In the genomic region with DNA sequence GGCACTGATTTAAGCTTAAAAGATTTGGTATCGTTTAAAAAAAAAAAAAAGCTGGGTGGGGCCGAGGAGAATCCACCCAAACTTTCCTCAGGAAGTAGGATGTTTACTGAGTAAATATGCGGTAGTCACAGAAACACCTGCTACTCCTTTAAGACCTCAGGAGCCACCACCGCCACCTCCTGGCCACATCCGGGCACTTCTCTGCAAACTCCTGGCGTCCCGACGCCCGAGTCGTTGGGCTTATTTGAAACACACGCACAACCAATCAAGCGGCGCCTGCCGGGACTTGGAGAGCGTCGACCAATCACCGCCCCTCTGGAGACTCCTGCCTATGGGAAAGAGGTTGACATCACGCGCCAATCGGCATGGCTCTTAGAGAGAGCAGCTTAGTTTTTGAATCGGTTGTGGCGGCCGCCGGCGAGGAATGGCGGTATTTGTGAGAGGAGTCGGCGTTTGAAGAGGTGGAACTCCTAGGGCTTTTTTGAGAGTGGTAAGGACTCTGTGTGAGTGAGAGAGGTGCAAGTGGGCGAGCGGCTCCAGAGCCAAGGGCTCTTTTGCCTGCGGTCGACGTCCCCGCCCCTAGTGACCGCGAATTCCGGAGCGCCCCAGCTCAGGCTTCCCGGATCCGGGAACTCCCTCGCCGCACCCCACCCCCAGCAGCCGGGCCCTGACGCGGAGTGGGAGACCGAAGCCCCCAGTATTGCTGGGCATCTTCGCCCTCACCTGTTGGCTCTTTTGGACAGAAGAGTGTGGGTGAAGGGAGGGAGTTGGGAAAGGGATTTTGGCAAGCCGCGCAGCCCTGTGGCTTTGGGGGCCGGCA, we compare ENCODE assay signal across 8 cellular contexts. TPM values are rescaled to one million over a fixed set of nuclear protein-coding genes. Genes with fewer than 3 reads are reported as not detected.
A peak's percentile ranks its signal among the peaks of the same experiment; 100 is the strongest.
DNase-seq lines count a peak whose midpoint lies in the region; ATAC-seq and TF ChIP-seq lines count a peak whose summit lies in the region.

A gene with protein sequence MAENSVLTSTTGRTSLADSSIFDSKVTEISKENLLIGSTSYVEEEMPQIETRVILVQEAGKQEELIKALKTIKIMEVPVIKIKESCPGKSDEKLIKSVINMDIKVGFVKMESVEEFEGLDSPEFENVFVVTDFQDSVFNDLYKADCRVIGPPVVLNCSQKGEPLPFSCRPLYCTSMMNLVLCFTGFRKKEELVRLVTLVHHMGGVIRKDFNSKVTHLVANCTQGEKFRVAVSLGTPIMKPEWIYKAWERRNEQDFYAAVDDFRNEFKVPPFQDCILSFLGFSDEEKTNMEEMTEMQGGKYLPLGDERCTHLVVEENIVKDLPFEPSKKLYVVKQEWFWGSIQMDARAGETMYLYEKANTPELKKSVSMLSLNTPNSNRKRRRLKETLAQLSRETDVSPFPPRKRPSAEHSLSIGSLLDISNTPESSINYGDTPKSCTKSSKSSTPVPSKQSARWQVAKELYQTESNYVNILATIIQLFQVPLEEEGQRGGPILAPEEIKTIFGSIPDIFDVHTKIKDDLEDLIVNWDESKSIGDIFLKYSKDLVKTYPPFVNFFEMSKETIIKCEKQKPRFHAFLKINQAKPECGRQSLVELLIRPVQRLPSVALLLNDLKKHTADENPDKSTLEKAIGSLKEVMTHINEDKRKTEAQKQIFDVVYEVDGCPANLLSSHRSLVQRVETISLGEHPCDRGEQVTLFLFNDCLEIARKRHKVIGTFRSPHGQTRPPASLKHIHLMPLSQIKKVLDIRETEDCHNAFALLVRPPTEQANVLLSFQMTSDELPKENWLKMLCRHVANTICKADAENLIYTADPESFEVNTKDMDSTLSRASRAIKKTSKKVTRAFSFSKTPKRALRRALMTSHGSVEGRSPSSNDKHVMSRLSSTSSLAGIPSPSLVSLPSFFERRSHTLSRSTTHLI (plus strand): TSS at position 359 of the 820 bp plus-strand sequence. CDS start 3,805 bp downstream, outside the sequence.

- no peaks in the 10 kb centered on the region for H4K20me1 ChIP-seq in KMS-11 (ENCODE audit: insufficient read depth)

- peaks cover 3% of the 10 kb centered on the region for H3K36me3 Mint-ChIP-seq in activated T-cell treated with anti-CD3 and anti-CD28 coated beads, Interleukin-2, amount 50 U/mL, for 4 hours (ENCODE audit: insufficient read depth)

- H3K4me3 ChIP-seq in KMS-11 (IDR thresholded peaks at IDR 0.05; ENCODE audit: insufficient read depth, low read depth, low read length) (peak within 1 kb of the TSS; percentile 85), Panc1 (ENCODE audit: low read depth in 2 of 2, low read length in 2 of 2) (peak within 1 kb of the TSS; percentile 90 to 96), esophagus (ENCODE audit: low read depth in 1 of 2, low read length in 2 of 2) (peak within 1 kb of the TSS; percentile 83 to 88), mucosa of stomach (ENCODE audit: low read length) (peak within 1 kb of the TSS; percentile 44)

- H3K27ac ChIP-seq in KMS-11 (peak within 1 kb of the TSS; percentile 90), Panc1 (ENCODE audit: low read length) (peak within 1 kb of the TSS; percentile 99), esophagus (ENCODE audit: low read depth in 2 of 2, low read length in 1 of 2) (peak within 1 kb of the TSS; percentile 75 to 85)

- H3K79me2 ChIP-seq in KMS-11 (ENCODE audit: insufficient read depth, low read depth): peaks cover 42% of the 10 kb centered on the region

- peak within 1 kb of the TSS; percentile 94 for H2AFZ ChIP-seq in KMS-11 (ENCODE audit: low read depth)

- TSS peak; percentile 86 for BruUV-seq in Panc1 (replicated peaks; lab: Mats Ljungman, UMichigan)

- intact Hi-C loops in Panc1 (cut with micrococcal nuclease; ENCODE audit: unreplicated experiment): loop anchor here (1.0 kb wide), 1 partner anchor 77 kb away; no protein-coding TSS in a partner anchor

- DNase-seq in DMS79 treated with DMSO at 0.1 percent for 48 hours (lab: John Stamatoyannopoulos, UW): peak; percentile 98
- DNase-seq in Panc1 (ENCODE audit: low read depth, low spot score): peak; percentile 99
- DNase-seq in activated T-cell treated with anti-CD3 and anti-CD28 coated beads, Interleukin-2, amount 50 U/mL, for 4 hours: peak; percentile 93
- peak; percentile 93 to 95 for DNase-seq in stimulated activated CD8-positive, alpha-beta memory T cell treated with anti-CD3 and anti-CD28 coated beads, Interleukin-7, amount 100 ng/mL, for 1 hour (ENCODE audit: low read depth in 2 of 2)

- H3K4me2 ChIP-seq in KMS-11: peak within 1 kb of the TSS; percentile 92

- in situ Hi-C loops in Panc1 (cut with HindIII; ENCODE audit: low pct_unique_long_range_greater_than_20kb, low sequenced_read_pairs): no loop called here

- no peaks in the 10 kb centered on the region for H3K9me3 Mint-ChIP-seq in activated T-cell treated with anti-CD3 and anti-CD28 coated beads, Interleukin-2, amount 50 U/mL, for 4 hours

- H3K27me3 ChIP-seq in KMS-11 (ENCODE audit: insufficient read depth, low read depth) (no peaks in the 10 kb centered on the region), Panc1 (ENCODE audit: control insufficient read depth, insufficient read depth, low read length) (no peaks in the 10 kb centered on the region), esophagus (ENCODE audit: control insufficient read depth in 1 of 2, insufficient read depth in 2 of 2, low read length in 2 of 2) (no peaks in the 10 kb centered on the region), mucosa of stomach (ENCODE audit: control insufficient read depth, insufficient read depth, low read length) (no peaks in the 10 kb centered on the region)

- TF ChIP-seq CTCF in KMS-11 (conservative IDR thresholded peaks at IDR 0.05; ENCODE audit: low read depth, low read length): peak; percentile 77
- TF ChIP-seq CTCF in Panc1 (IDR thresholded peaks at IDR 0.05): peak; percentile 93

- H3K9me3 ChIP-seq in Panc1 (ENCODE audit: control insufficient read depth, insufficient read depth, low read depth, low read length): no peaks in the 10 kb centered on the region
- H3K9me3 ChIP-seq in esophagus (ENCODE audit: control insufficient read depth in 2 of 2, insufficient read depth in 1 of 2, low read depth in 1 of 2, low read length in 1 of 2): no peaks in the 10 kb centered on the region
- no peaks in the 10 kb centered on the region for H3K9me3 ChIP-seq in mucosa of stomach (ENCODE audit: control insufficient read depth, low read length)

- peaks cover under 1% of the 10 kb centered on the region for H3K27me3 Mint-ChIP-seq in activated T-cell treated with anti-CD3 and anti-CD28 coated beads, Interleukin-2, amount 50 U/mL, for 4 hours (ENCODE audit: low read depth)

- POLR2A ChIA-PET in Panc1 (lab: Charles Lee): interaction anchor here (0.6 to 1.2 kb wide), 11 partner anchors 11 to 92 kb away, joined by 3 to 11 read pairs (median 5); no protein-coding TSS in a partner anchor

- ATAC-seq in GM21737 (IDR thresholded peaks at IDR 0.05; ENCODE audit: unreplicated experiment) (peak; percentile 98), Panc1 (peak; percentile 99)
- ATAC-seq in activated T-cell treated with anti-CD3 and anti-CD28 coated beads, Interleukin-2, amount 50 U/mL, for 4 hours: peak; percentile 100

- peak within 1 kb of the TSS; percentile 96 for H3K9ac ChIP-seq in KMS-11
- peak within 1 kb of the TSS; percentile 89 for H3K9ac ChIP-seq in mucosa of stomach (ENCODE audit: low read length)

- CTCF ChIA-PET in Panc1 (lab: Charles Lee): interaction anchor here (0.6 to 1.4 kb wide), 13 partner anchors 15 to 1126 kb away, joined by 3 to 20 read pairs (median 4); a partner anchor contains a TSS

- peak within 1 kb of the TSS; percentile 98 for H3K4me3 Mint-ChIP-seq in activated T-cell treated with anti-CD3 and anti-CD28 coated beads, Interleukin-2, amount 50 U/mL, for 4 hours

- peaks cover 14% of the 10 kb centered on the region for H3K4me1 ChIP-seq in KMS-11 (ENCODE audit: low read depth, poor library complexity, severe bottlenecking)
- H3K4me1 ChIP-seq in Panc1 (ENCODE audit: control insufficient read depth, insufficient read depth, low read length): peaks cover 41% of the 10 kb centered on the region
- H3K4me1 ChIP-seq in esophagus (ENCODE audit: control insufficient read depth in 2 of 2, insufficient read depth in 2 of 2, low read length in 1 of 2): no peaks in the 10 kb centered on the region
- H3K4me1 ChIP-seq in mucosa of stomach (ENCODE audit: control insufficient read depth, insufficient read depth, low read length): peaks cover 8% of the 10 kb centered on the region

- peaks cover 21% of the 10 kb centered on the region for H3K4me1 Mint-ChIP-seq in activated T-cell treated with anti-CD3 and anti-CD28 coated beads, Interleukin-2, amount 50 U/mL, for 4 hours (ENCODE audit: low read depth)

- no peaks in the 10 kb centered on the region; the same call in 1 of the 2 replicates for H3K36me3 ChIP-seq in KMS-11 (ENCODE audit: insufficient read depth)
- peaks cover 19% of the 10 kb centered on the region; the same call in 1 of the 2 replicates for H3K36me3 ChIP-seq in Panc1 (ENCODE audit: control insufficient read depth, insufficient read depth, low read length)
- H3K36me3 ChIP-seq in esophagus (ENCODE audit: control insufficient read depth in 2 of 2, insufficient read depth in 2 of 2, low read length in 1 of 2): no peaks in the 10 kb centered on the region
- H3K36me3 ChIP-seq in mucosa of stomach (ENCODE audit: control insufficient read depth, insufficient read depth, low read length): no peaks in the 10 kb centered on the region

- WGBS in esophagus, 2 donors: 0% methylated on average over 46 to 50 of the region's 50 CpGs

RNA-seq across cellular contexts. Expression of the gene that starts here (rescaled TPM):
- 102 TPM for total RNA-seq in Panc1 (2021; ENCODE audit: unreplicated experiment)
- 23.7 TPM for polyA plus RNA-seq in Panc1 (2012; ENCODE audit: insufficient read length)
- 10 to 100 TPM in 2 of 3 donors, 1 to 10 TPM in 1; 8.6 to 11.0 (median 10.2) TPM for total RNA-seq in activated T-cell treated with anti-CD3 and anti-CD28 coated beads, Interleukin-2, amount 50 U/mL, for 4 hours
- 1 to 10 TPM; 3.7 to 8.1 TPM for polyA plus RNA-seq in esophagus

Comparison
In these comparisons a context has a peak if more than half of its experiments do, and no peak if none do; other contexts are left out.
1. Peak in every context shown above with its lines: DNase-seq, ATAC-seq, H3K4me3 ChIP-seq and H3K27ac ChIP-seq.